Comparison of ENCODE assay signal across 9 cellular contexts in genomic region chr2:158052761-158053160, GRCh38. TPM values are rescaled to one million over a fixed set of nuclear protein-coding genes. Genes with fewer than 3 reads are reported as not detected.
"Had no signal": no experiment of that assay in that cellular context is flagged by ENCODE, and none has a peak within 500 bp of the region (broad histone marks: within the 10 kb centered on the region; RNA-seq: fewer than 3 reads in every experiment).

No MANE protein-coding gene starts in this region.

- H3K4me3 ChIP-seq: GM23338 had no signal

- H3K4me2 ChIP-seq: GM23338 had no signal

- H2AFZ ChIP-seq: GM23338 had no signal

- ATAC-seq: GM23338 had no signal

- FAIRE-seq: H1, H54, HTR-8/SVneo had no signal

- DNase-seq: H9, HCEC 1CT, KG1 had no signal

RNA-seq across cellular contexts. Expression of gene UPP2, which starts 48.9 kb away (rescaled TPM):
- total RNA-seq: GM23338, H1, H9, HT-29 had no signal
- polyA plus RNA-seq: GM23338, H1, IgD-negative memory B cell had no signal
